In the genomic region with DNA sequence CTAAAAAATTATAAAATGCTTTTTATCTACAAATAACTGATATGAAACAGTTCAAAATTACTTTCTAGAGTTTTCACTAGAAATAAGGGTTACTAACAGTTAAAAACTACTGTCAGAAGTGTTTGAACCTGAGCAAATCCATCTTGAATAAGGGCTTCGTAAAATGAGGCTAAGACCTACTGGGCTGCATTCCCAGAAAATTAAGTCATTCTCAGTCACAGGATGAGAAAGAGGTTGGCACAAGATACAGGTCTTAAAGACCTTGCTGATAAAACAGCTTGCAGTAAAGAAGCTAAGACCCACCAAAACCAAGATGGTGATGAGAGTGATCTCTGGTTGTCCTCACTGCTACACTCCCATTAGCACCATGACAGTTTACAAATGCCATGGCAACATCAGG, we compare ENCODE assay signal across 18 cellular contexts.
"Had no signal": no experiment of that assay in that cellular context is flagged by ENCODE, and none has a peak within 500 bp of the region (broad histone marks: within the 10 kb centered on the region; RNA-seq: fewer than 3 reads in every experiment).

No MANE protein-coding gene starts in this region.

- H3K9me3 ChIP-seq: esophagus squamous epithelium had no signal

- DNase-seq: activated CD4-positive, alpha-beta memory T cell treated with anti-CD3 and anti-CD28 coated beads, Interleukin-2, amount 10 ng/mL, durations not matched to agents 7 days and 5 days; activated CD4-positive, alpha-beta T cell treated with anti-CD3 and anti-CD28 coated beads for 48 hours; activated CD4-positive, CD25-positive, alpha-beta regulatory T cell; activated CD8-positive, alpha-beta memory T cell treated with anti-CD3 and anti-CD28 coated beads, Interleukin-2, amount 10 ng/mL, durations not matched to agents 7 days and 5 days; activated naive CD8-positive, alpha-beta T cell treated with anti-CD3 and anti-CD28 coated beads, Interleukin-2, amount 10 ng/mL, durations not matched to agents 7 days and 5 days; amygdala; brain microvascular endothelial cell; esophagus squamous epithelium; hippocampal formation; left ventricle myocardium inferior; mucosa of descending colon; naive B cell; retina; stimulated activated naive B cell treated with anti-CD40 and anti-IgM and Interleukin-4, amounts not matched to agents 10 μg/mL and 1 μg/mL and 100 μg/mL, for 72 hours; T-helper 1 cell; T-helper 9 cell had no signal

- H3K4me3 ChIP-seq: coronary artery, esophagus squamous epithelium, left ventricle myocardium inferior, mucosa of descending colon, thoracic aorta had no signal

- H3K36me3 ChIP-seq: brain microvascular endothelial cell, esophagus squamous epithelium, left ventricle myocardium inferior, thoracic aorta had no signal

- H3K27ac ChIP-seq: brain microvascular endothelial cell, coronary artery, esophagus squamous epithelium, left ventricle myocardium inferior, thoracic aorta had no signal

- H3K27me3 ChIP-seq: brain microvascular endothelial cell, esophagus squamous epithelium had no signal

- H3K4me1 ChIP-seq: left ventricle myocardium inferior had no signal
